In genomic region chr11:132395434-132395833, GRCh38 we compare ENCODE assay signal across 19 cellular contexts.
"Had no signal": no experiment of that assay in that cellular context is flagged by ENCODE, and none has a peak within 500 bp of the region (broad histone marks: within the 10 kb centered on the region; RNA-seq: fewer than 3 reads in every experiment).

No MANE protein-coding gene starts in this region.

- H3K9me3 ChIP-seq: gastrocnemius medialis, lower lobe of right lung had no signal

- DNase-seq: dermis blood vessel endothelial cell; dorsolateral prefrontal cortex; effector CD4-positive, alpha-beta T cell; effector memory CD4-positive, alpha-beta T cell; esophagus squamous epithelium; foreskin fibroblast; foreskin melanocyte; gastrocnemius medialis; glutamatergic neuron; head of caudate nucleus; heart right ventricle; hippocampal formation; left cardiac atrium; left ventricle myocardium inferior; lower lobe of right lung; mesenchymal stem cell; mucosa of descending colon; naive B cell had no signal

- H3K27ac ChIP-seq: coronary artery, dorsolateral prefrontal cortex, esophagus squamous epithelium, gastrocnemius medialis, heart right ventricle, left ventricle myocardium inferior, lower lobe of right lung had no signal

- H3K27me3 ChIP-seq: esophagus squamous epithelium, gastrocnemius medialis had no signal

- H3K36me3 ChIP-seq: esophagus squamous epithelium, gastrocnemius medialis, heart right ventricle, left ventricle myocardium inferior, lower lobe of right lung had no signal

- ATAC-seq: gastrocnemius medialis, heart right ventricle, left cardiac atrium, lower lobe of right lung, mucosa of descending colon had no signal

- H3K4me3 ChIP-seq: coronary artery, dorsolateral prefrontal cortex, esophagus squamous epithelium, gastrocnemius medialis, heart right ventricle, left ventricle myocardium inferior, lower lobe of right lung, mucosa of descending colon had no signal

- H3K4me1 ChIP-seq: esophagus squamous epithelium, gastrocnemius medialis, heart right ventricle, left ventricle myocardium inferior, lower lobe of right lung had no signal
